8 cellular contexts compared by ENCODE assay signal in the genomic region with DNA sequence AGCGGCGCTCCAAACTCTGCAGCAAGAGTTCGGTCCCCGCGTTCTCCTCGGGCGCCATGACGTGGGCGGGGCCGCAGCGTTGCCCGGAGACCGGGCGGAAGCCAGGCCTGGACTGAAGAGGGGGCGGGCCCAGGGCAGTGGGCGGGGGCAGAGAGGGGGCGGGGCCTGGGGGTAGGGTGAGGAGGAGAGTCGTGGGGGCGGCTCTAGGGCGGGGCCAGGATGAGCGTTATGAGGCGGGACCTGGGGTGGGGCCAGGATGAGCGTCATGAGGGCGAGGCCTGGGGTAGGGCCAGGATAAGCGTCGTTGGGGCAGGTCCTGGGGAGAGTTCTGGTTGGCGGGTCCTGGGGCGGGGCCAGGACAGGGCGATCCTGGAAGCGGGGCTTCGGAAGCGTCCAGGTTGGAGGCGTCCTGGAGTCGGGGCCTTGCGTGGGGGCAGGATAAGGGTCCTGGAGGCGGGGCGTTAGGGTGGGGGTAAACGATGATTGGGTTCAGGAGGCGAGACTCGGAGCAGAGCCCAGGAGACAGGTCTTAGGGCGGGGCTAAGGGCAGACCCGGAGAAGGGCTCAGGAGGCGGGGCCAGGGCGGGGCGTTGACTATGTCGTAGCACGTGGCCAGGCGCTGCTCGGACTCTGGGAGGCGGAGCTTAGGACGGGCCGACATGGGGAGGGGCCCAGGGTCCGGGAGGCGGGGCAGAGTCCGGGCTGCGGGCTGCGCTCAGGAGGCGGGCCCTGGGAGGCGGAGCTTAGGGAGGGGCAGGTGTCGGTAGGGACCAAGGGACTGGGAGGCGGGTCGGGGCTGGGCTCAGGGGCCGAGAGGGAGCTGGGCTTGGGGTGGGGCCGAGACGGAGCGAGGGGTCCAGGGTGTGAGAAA.
A peak's percentile ranks its signal among the peaks of the same experiment; 100 is the strongest.
DNase-seq lines count a peak whose midpoint lies in the region; ATAC-seq lines count a peak whose summit lies in the region.

No MANE protein-coding gene starts in this region.

- ATAC-seq in GM19324 (IDR thresholded peaks at IDR 0.05; ENCODE audit: low FRiP score, unreplicated experiment) (peak; percentile 95), HG03571 (IDR thresholded peaks at IDR 0.05; ENCODE audit: unreplicated experiment) (peak; percentile 90)

- DNase-seq in AML-193 (lab: John Stamatoyannopoulos, UW) (peak; percentile 68 to 91), NCI-H748 treated with DMSO at 0.1 percent for 48 hours (lab: John Stamatoyannopoulos, UW) (peak; percentile 92), cortex of kidney (lab: John Stamatoyannopoulos, UW) (peak; percentile 45), left kidney (ENCODE audit: low read depth, low spot score) (peak; percentile 99)
- DNase-seq in activated CD4-positive, alpha-beta T cell treated with anti-CD3 and anti-CD28 coated beads, Interleukin-2, amount 50 U/mL, for 24 hours (ENCODE audit: low read depth in 1 of 2, low spot score in 1 of 2) = peak; percentile 96 to 98
- DNase-seq in stimulated activated CD4-positive, alpha-beta T cell treated with anti-CD3 and anti-CD28 coated beads, Interleukin-1b, Interleukin-23, amount 100 ng/mL, for 24 hours (ENCODE audit: low read depth in 4 of 4, low spot score in 1 of 4) = peak; percentile 88 to 98 (median 97)

Comparison
In these comparisons a context has a peak if more than half of its experiments do, and no peak if none do; other contexts are left out.
1. Peak in every context shown above with its lines: DNase-seq and ATAC-seq.
2. DNase-seq: peak in every context shown above with its lines; median percentile 99 in left kidney; 97 in activated CD4-positive, alpha-beta T cell treated with anti-CD3 and anti-CD28 coated beads, Interleukin-2, amount 50 U/mL, for 24 hours; 97 in stimulated activated CD4-positive, alpha-beta T cell treated with anti-CD3 and anti-CD28 coated beads, Interleukin-1b, Interleukin-23, amount 100 ng/mL, for 24 hours; 92 in NCI-H748 treated with DMSO at 0.1 percent for 48 hours; 80 in AML-193; 45 in cortex of kidney.